Comparison of ENCODE assay signal across 8 cellular contexts in the genomic region with DNA sequence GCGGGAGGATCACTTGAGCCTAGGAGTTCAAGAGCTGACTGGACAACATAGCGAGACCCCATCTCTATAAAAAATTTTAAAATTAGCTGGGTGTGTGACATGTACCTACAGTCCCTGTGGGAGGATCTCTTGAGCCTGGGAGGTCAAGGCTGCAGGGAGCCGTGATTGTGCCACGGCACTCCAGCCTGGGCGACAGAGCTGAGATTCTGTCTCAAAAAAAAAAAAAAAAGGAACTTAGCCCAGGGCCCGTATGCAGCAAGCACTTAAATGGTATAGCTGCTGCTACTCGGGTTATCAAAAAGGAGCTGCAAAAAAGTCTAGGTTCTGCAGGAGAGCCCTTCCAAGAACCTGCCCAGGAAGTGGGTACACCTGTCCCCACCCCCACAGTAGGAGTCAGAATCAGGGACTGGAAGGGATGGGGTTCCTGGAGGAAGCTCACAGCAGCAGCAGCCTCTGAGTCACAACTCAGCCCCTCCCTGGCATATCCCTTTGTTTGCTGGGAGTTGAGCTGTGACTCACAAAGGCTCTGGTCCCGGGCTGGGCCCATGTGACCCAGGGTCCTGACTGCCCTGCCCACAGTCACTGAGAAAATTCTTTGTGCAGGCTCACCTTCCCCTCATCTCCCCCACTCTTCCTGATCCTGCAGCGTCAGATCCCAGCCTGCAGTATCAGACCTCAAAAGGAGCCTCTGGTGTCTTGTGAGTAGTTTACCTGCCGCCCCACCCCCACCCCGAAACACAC. TPM values are rescaled to one million over a fixed set of nuclear protein-coding genes. Genes with fewer than 3 reads are reported as not detected.
DNase-seq lines count a peak whose midpoint lies in the region; ATAC-seq and TF ChIP-seq lines count a peak whose summit lies in the region.

Gene SPATA12, plus strand, starts transcription at position 576 of the 741 bp plus-strand sequence. CDS start 13,031 bp downstream, outside the sequence.

- DNase-seq in activated CD4-positive, alpha-beta T cell treated with anti-CD3 and anti-CD28 coated beads, Interleukin-2, amount 10 ng/mL, durations not matched to agents 24 days and 14 days: no peak
- DNase-seq in activated CD4-positive, alpha-beta T cell treated with anti-CD3 and anti-CD28 coated beads for 1 hour: no peak
- DNase-seq in RPMI7951 (ENCODE audit: low read depth): peak; percentile 93
- peak; percentile 69 for DNase-seq in fibroblast of peridontal ligament (ENCODE audit: extremely low read depth)
- DNase-seq in T-helper 1 cell: no peak

- H3K4me3 Mint-ChIP-seq in activated CD4-positive, alpha-beta T cell treated with anti-CD3 and anti-CD28 coated beads, Interleukin-2, amount 10 ng/mL, durations not matched to agents 24 days and 14 days: no peak within 1 kb of the TSS
- H3K4me3 Mint-ChIP-seq in nephron: no peak within 1 kb of the TSS

- TF ChIP-seq CTCF in nephron (IDR thresholded peaks at IDR 0.05; ENCODE audit: unreplicated experiment in 3 of 3): no peak

- H3K27ac Mint-ChIP-seq in activated CD4-positive, alpha-beta T cell treated with anti-CD3 and anti-CD28 coated beads, Interleukin-2, amount 10 ng/mL, durations not matched to agents 24 days and 14 days: peak within 1 kb of the TSS; percentile 53
- H3K27ac Mint-ChIP-seq in nephron: peak within 1 kb of the TSS; percentile 6 to 77 (median 38)

- peaks cover 7% of the 10 kb centered on the region for H3K4me1 Mint-ChIP-seq in activated CD4-positive, alpha-beta T cell treated with anti-CD3 and anti-CD28 coated beads, Interleukin-2, amount 10 ng/mL, durations not matched to agents 24 days and 14 days
- H3K4me1 Mint-ChIP-seq in nephron: peaks cover 33% of the 10 kb centered on the region

- no peaks in the 10 kb centered on the region for H3K27me3 Mint-ChIP-seq in activated CD4-positive, alpha-beta T cell treated with anti-CD3 and anti-CD28 coated beads, Interleukin-2, amount 10 ng/mL, durations not matched to agents 24 days and 14 days
- no peaks in the 10 kb centered on the region for H3K27me3 Mint-ChIP-seq in nephron (ENCODE audit: low read depth)

- no peaks in the 10 kb centered on the region for H3K36me3 Mint-ChIP-seq in activated CD4-positive, alpha-beta T cell treated with anti-CD3 and anti-CD28 coated beads, Interleukin-2, amount 10 ng/mL, durations not matched to agents 24 days and 14 days (ENCODE audit: low read depth)
- peaks cover 3% of the 10 kb centered on the region for H3K36me3 Mint-ChIP-seq in nephron (ENCODE audit: low read depth)

- no peaks in the 10 kb centered on the region for H3K9me3 Mint-ChIP-seq in activated CD4-positive, alpha-beta T cell treated with anti-CD3 and anti-CD28 coated beads, Interleukin-2, amount 10 ng/mL, durations not matched to agents 24 days and 14 days
- no peaks in the 10 kb centered on the region for H3K9me3 Mint-ChIP-seq in nephron

- ATAC-seq in GM18517 (IDR thresholded peaks at IDR 0.05; ENCODE audit: unreplicated experiment) (no peak), GM18520 (IDR thresholded peaks at IDR 0.05; ENCODE audit: unreplicated experiment) (no peak)

- intact Hi-C loops in activated CD4-positive, alpha-beta T cell treated with anti-CD3 and anti-CD28 coated beads, Interleukin-2, amount 10 ng/mL, durations not matched to agents 24 days and 14 days (cut with micrococcal nuclease): no loop called here

RNA-seq across cellular contexts. Expression of gene SPATA12, which starts in this region (rescaled TPM):
- not detected in 2 replicates for total RNA-seq in activated CD4-positive, alpha-beta T cell treated with anti-CD3 and anti-CD28 coated beads, Interleukin-2, amount 10 ng/mL, durations not matched to agents 24 days and 14 days
- 0.39 TPM in 1 of 2 replicates, not detected in the other for total RNA-seq in RPMI7951 (2014; rRNA removed; shearing (Covaris generic))

Comparison
In these comparisons a context has a peak if more than half of its experiments do, and no peak if none do; other contexts are left out.
1. Peak in DNase-seq in RPMI7951; RNA of the gene not detected or under 1 TPM.